Comparison of ENCODE assay signal across 8 cellular contexts in genomic region chr12:122834229-122834920, GRCh38. TPM values are rescaled to one million over a fixed set of nuclear protein-coding genes. Genes with fewer than 3 reads are reported as not detected.
DNase-seq lines count a peak whose midpoint lies in the region; ATAC-seq and TF ChIP-seq lines count a peak whose summit lies in the region.

No MANE protein-coding gene starts in this region.

- H3K27ac Mint-ChIP-seq in activated CD4-positive, alpha-beta T cell treated with anti-CD3 and anti-CD28 coated beads for 36 hours = peak overlapping the region; percentile 74
- H3K27ac Mint-ChIP-seq in activated naive CD8-positive, alpha-beta T cell treated with anti-CD3 and anti-CD28 coated beads for 36 hours = peak overlapping the region; percentile 73
- H3K27ac Mint-ChIP-seq in glutamatergic neuron (ENCODE audit: unreplicated experiment) (peak overlapping the region; percentile 75), neural crest cell (ENCODE audit: unreplicated experiment) (peak overlapping the region; percentile 16)

- peaks cover 3% of the 10 kb centered on the region for H3K27me3 Mint-ChIP-seq in activated CD4-positive, alpha-beta T cell treated with anti-CD3 and anti-CD28 coated beads for 36 hours
- peaks cover 7% of the 10 kb centered on the region for H3K27me3 Mint-ChIP-seq in activated naive CD8-positive, alpha-beta T cell treated with anti-CD3 and anti-CD28 coated beads for 36 hours
- H3K27me3 Mint-ChIP-seq in glutamatergic neuron (ENCODE audit: unreplicated experiment) (peaks cover 18% of the 10 kb centered on the region), neural crest cell (ENCODE audit: low read depth) (peaks cover 48% of the 10 kb centered on the region)

- CTCF ChIA-PET in activated CD4-positive, alpha-beta T cell treated with anti-CD3 and anti-CD28 coated beads for 36 hours (lab: Charles Lee) = interaction anchor here (0.7 to 4.9 kb wide), 4 partner anchors 31 to 634 kb away, joined by 3 to 20 read pairs (median 4); no protein-coding TSS in a partner anchor

- peaks cover 2% of the 10 kb centered on the region for H3K36me3 Mint-ChIP-seq in activated CD4-positive, alpha-beta T cell treated with anti-CD3 and anti-CD28 coated beads for 36 hours (ENCODE audit: low read depth)
- H3K36me3 Mint-ChIP-seq in activated naive CD8-positive, alpha-beta T cell treated with anti-CD3 and anti-CD28 coated beads for 36 hours = peaks cover 7% of the 10 kb centered on the region
- H3K36me3 Mint-ChIP-seq in glutamatergic neuron (ENCODE audit: unreplicated experiment) = peaks cover 5% of the 10 kb centered on the region
- no peaks in the 10 kb centered on the region for H3K36me3 Mint-ChIP-seq in neural crest cell (ENCODE audit: low read depth)

- no peaks in the 10 kb centered on the region for H3K9me3 Mint-ChIP-seq in activated CD4-positive, alpha-beta T cell treated with anti-CD3 and anti-CD28 coated beads for 36 hours (ENCODE audit: low read depth)
- no peaks in the 10 kb centered on the region for H3K9me3 Mint-ChIP-seq in activated naive CD8-positive, alpha-beta T cell treated with anti-CD3 and anti-CD28 coated beads for 36 hours
- peaks cover 9% of the 10 kb centered on the region for H3K9me3 Mint-ChIP-seq in glutamatergic neuron (ENCODE audit: unreplicated experiment)
- H3K9me3 Mint-ChIP-seq in neural crest cell = no peaks in the 10 kb centered on the region

- intact Hi-C loops in activated CD4-positive, alpha-beta T cell treated with anti-CD3 and anti-CD28 coated beads for 36 hours (cut with DNase I, micrococcal nuclease) = loop anchor here (2.0 to 5.0 kb wide), 2 partner anchors 42 kb away; no protein-coding TSS in a partner anchor

- TF ChIP-seq CTCF in glutamatergic neuron (IDR thresholded peaks at IDR 0.05; ENCODE audit: partially characterized antibody, unreplicated experiment) (no peak), neural crest cell (conservative IDR thresholded peaks at IDR 0.05) (peak; percentile 26)

- peak; percentile 8 for ATAC-seq in activated CD4-positive, alpha-beta T cell treated with anti-CD3 and anti-CD28 coated beads for 36 hours
- ATAC-seq in GM21737 (IDR thresholded peaks at IDR 0.05; ENCODE audit: unreplicated experiment) (no peak), GM19324 (IDR thresholded peaks at IDR 0.05; ENCODE audit: low FRiP score, unreplicated experiment) (no peak)

- POLR2A ChIA-PET in activated CD4-positive, alpha-beta T cell treated with anti-CD3 and anti-CD28 coated beads for 36 hours (lab: Charles Lee) = interaction anchor here (0.5 to 0.7 kb wide), 3 partner anchors 11 to 424 kb away, joined by 3 to 4 read pairs (median 3); no protein-coding TSS in a partner anchor

- peak; percentile 48 for DNase-seq in activated CD4-positive, alpha-beta T cell treated with anti-CD3 and anti-CD28 coated beads for 36 hours
- no peak for DNase-seq in activated CD4-positive, alpha-beta T cell treated with anti-CD3 and anti-CD28 coated beads, Interleukin-2, amount 50 U/mL, for 1 hour
- DNase-seq in NCI-H2196 treated with DMSO at 0.1 percent for 48 hours (lab: John Stamatoyannopoulos, UW; ENCODE audit: unreplicated experiment) (peak; percentile 46), glutamatergic neuron (peak; percentile 73), neural crest cell (ENCODE audit: low read depth, low spot score) (peak; percentile 56)
- DNase-seq in activated naive CD8-positive, alpha-beta T cell treated with anti-CD3 and anti-CD28 coated beads for 36 hours = no peak

- peaks cover 31% of the 10 kb centered on the region for H3K4me1 Mint-ChIP-seq in activated CD4-positive, alpha-beta T cell treated with anti-CD3 and anti-CD28 coated beads for 36 hours
- peaks cover 37% of the 10 kb centered on the region for H3K4me1 Mint-ChIP-seq in activated naive CD8-positive, alpha-beta T cell treated with anti-CD3 and anti-CD28 coated beads for 36 hours
- H3K4me1 Mint-ChIP-seq in glutamatergic neuron (ENCODE audit: low read depth, unreplicated experiment) (peaks cover 15% of the 10 kb centered on the region), neural crest cell (peaks cover 32% of the 10 kb centered on the region)

- peak overlapping the region; percentile 75 for H3K4me3 Mint-ChIP-seq in activated CD4-positive, alpha-beta T cell treated with anti-CD3 and anti-CD28 coated beads for 36 hours
- peak overlapping the region; percentile 84 for H3K4me3 Mint-ChIP-seq in activated naive CD8-positive, alpha-beta T cell treated with anti-CD3 and anti-CD28 coated beads for 36 hours
- H3K4me3 Mint-ChIP-seq in glutamatergic neuron (ENCODE audit: unreplicated experiment) (peak overlapping the region; percentile 86), neural crest cell (peak overlapping the region; percentile 90)

RNA-seq across cellular contexts. Expression of gene HIP1R, which starts 0.9 kb away (rescaled TPM):
- 10 to 100 TPM; 17.1 to 20.9 TPM for total RNA-seq in activated CD4-positive, alpha-beta T cell treated with anti-CD3 and anti-CD28 coated beads for 36 hours
- 10 to 100 TPM; 24.2 to 24.8 TPM for total RNA-seq in activated naive CD8-positive, alpha-beta T cell treated with anti-CD3 and anti-CD28 coated beads for 36 hours
- total RNA-seq in glutamatergic neuron (ENCODE audit: unreplicated experiment) (19.3 TPM), neural crest cell (20.7 and 23.2 TPM in 2 replicates)

Comparison
In these comparisons a context has a peak if more than half of its experiments do, and no peak if none do; other contexts are left out.
1. DNase-seq: peak in activated CD4-positive, alpha-beta T cell treated with anti-CD3 and anti-CD28 coated beads for 36 hours (single experiment), NCI-H2196 treated with DMSO at 0.1 percent for 48 hours (single experiment), glutamatergic neuron (single experiment) and neural crest cell (single experiment); none in activated CD4-positive, alpha-beta T cell treated with anti-CD3 and anti-CD28 coated beads, Interleukin-2, amount 50 U/mL, for 1 hour (single experiment) and activated naive CD8-positive, alpha-beta T cell treated with anti-CD3 and anti-CD28 coated beads for 36 hours (single experiment).
2. H3K27ac Mint-ChIP-seq: peak in every context shown above with its lines; median percentile 75 in glutamatergic neuron; 74 in activated CD4-positive, alpha-beta T cell treated with anti-CD3 and anti-CD28 coated beads for 36 hours; 73 in activated naive CD8-positive, alpha-beta T cell treated with anti-CD3 and anti-CD28 coated beads for 36 hours; 16 in neural crest cell.
3. Peak in every context shown above with its lines, with median percentiles within 50 percentile points of each other: H3K4me3 Mint-ChIP-seq.